1 cellular context compared by ENCODE assay signal in the genomic region with DNA sequence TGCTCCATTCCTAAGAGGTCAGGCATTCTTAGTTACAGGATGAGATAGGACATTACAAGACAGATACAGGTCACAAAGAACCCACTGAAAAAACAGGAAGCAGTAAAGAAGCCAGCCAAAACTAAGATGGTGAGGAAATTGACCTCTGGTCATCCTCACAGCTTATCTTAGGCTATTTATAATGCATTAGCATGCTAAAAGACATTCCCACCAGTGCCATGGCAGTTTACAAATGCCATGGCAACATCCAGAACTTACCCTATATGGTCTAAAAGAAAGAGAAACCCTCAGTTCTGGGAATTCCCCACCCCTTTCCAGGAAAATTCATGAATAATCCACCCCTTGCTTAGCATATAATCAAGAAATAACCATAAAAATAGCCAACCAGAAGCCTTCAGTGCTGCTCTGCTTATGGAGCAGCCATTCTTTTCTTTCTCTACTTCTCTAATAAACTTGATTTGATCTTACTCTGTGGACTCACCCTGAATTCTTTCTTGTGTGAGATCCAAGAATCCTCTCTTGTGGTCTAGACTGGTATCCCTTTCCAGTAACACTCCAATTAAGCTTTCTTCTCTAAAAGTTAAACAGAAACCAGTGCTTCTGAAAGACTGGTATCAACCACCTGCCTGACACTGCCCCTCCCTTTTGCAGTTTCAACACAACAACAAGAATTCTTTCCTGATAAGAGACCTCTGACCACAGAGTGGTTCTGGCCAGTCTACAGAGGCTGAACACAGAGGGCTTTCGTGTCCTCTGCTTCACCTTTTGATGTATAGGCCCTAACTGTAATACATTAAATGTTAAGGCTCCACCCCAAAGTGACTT.
TF ChIP-seq lines count a peak whose summit lies in the region.

No MANE protein-coding gene starts in this region.

TF ChIP-seq in IMR-90, 13 proteins besides CTCF, POLR2A, EP300 and RAD21 (continued from another document):
- TF ChIP-seq, protein P1, sequence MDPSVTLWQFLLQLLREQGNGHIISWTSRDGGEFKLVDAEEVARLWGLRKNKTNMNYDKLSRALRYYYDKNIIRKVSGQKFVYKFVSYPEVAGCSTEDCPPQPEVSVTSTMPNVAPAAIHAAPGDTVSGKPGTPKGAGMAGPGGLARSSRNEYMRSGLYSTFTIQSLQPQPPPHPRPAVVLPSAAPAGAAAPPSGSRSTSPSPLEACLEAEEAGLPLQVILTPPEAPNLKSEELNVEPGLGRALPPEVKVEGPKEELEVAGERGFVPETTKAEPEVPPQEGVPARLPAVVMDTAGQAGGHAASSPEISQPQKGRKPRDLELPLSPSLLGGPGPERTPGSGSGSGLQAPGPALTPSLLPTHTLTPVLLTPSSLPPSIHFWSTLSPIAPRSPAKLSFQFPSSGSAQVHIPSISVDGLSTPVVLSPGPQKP (IDR thresholded peaks at IDR 0.05; ENCODE audit: borderline replicate concordance, low read depth, low read length), result no peak
- TF ChIP-seq CEBPB (IDR thresholded peaks at IDR 0.05; ENCODE audit: low read depth, low read length) (no peak), FOS (IDR thresholded peaks at IDR 0.05; ENCODE audit: low read depth, low read length) (no peak), CHD1 (IDR thresholded peaks at IDR 0.05; ENCODE audit: low read depth, low read length) (no peak), RFX5 (IDR thresholded peaks at IDR 0.05; ENCODE audit: low read depth, low read length) (no peak)
